In the genomic region with DNA sequence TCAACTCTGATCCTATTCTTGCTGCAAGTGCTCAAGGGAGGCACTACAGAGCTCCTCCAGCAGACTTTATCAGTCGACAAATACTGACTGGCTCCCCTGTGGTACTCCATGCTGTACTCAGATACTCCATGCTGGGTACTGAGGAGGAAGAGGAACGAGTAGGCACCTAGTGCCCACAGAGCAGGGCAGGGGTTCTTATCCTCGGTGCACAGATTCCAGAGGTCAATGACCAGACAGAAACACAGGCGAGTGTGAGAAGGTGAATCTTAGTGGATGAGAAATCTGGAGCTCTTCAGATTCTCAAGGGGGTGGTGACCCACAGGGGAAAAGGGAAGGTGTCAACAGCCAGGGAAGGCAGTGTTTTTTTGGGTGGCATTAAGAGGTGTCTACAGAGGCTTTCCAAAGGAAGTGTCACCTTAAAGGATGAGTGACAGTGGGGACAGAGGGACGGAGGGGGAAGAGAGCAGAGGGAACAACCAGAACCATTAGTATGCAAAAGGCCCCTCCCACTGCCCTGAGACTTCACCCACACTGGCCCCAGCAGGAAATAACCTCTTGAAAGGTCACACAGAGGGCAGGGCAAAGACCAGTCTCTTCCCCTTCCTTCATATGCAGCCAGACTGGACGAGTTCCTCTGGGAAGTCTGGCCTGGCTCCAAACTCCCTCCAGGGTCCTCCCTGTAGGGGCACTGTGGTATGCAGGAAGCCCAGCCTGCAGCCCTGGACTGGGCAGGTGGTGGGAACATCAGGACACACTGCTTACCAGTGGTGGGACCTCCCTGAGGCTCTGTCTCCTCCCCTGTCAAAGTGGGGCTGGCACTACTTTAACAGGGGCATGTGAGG, we compare ENCODE assay signal across 7 cellular contexts. TPM values are rescaled to one million over a fixed set of nuclear protein-coding genes. Genes with fewer than 3 reads are reported as not detected.
DNase-seq lines count a peak whose midpoint lies in the region; ATAC-seq, FAIRE-seq and TF ChIP-seq lines count a peak whose summit lies in the region.

No MANE protein-coding gene starts in this region.

- H3K9me3 ChIP-seq in K562 (replicated peaks; ENCODE audit: control insufficient read depth, insufficient read depth, low read depth, low read length), result no peaks in the 10 kb centered on the region
- no peaks in the 10 kb centered on the region for H3K9me3 ChIP-seq in naive thymus-derived CD4-positive, alpha-beta T cell (ENCODE audit: control insufficient read depth in 2 of 3, low read length in 3 of 3)

- peak; percentile 41; the same call in 1 of the 2 replicates for TF ChIP-seq EP300 in K562 (IDR thresholded peaks at IDR 0.05; ENCODE audit: low read length)

- H3K36me3 Mint-ChIP-seq in naive thymus-derived CD4-positive, alpha-beta T cell, result peaks cover 0 to 20% (median 0%) of the 10 kb centered on the region in 5 donors

- H3K27me3 ChIP-seq in HL-60 (ENCODE audit: insufficient read depth, poor library complexity, severe bottlenecking) (no peaks in the 10 kb centered on the region), K562 (ENCODE audit: control insufficient read depth in 2 of 2, insufficient read depth in 2 of 2, low read length in 2 of 2) (no peaks in the 10 kb centered on the region)
- no peaks in the 10 kb centered on the region for H3K27me3 ChIP-seq in naive thymus-derived CD4-positive, alpha-beta T cell (ENCODE audit: control insufficient read depth in 2 of 2, insufficient read depth in 2 of 2, low read length in 2 of 2)

- peaks cover 97% of the 10 kb centered on the region for H3K79me2 ChIP-seq in K562 (ENCODE audit: control insufficient read depth, insufficient read depth, low read length)

- no peaks in the 10 kb centered on the region for H3K27me3 Mint-ChIP-seq in naive thymus-derived CD4-positive, alpha-beta T cell

- peak overlapping the region; percentile 75 for H3K4me2 ChIP-seq in K562 (ENCODE audit: insufficient read depth, low read length)

- peak; percentile 75 for FAIRE-seq in K562 (lab: Jason Lieb, UNC)

- H3K27ac ChIP-seq in HL-60 (replicated peaks) (peak overlapping the region; percentile 50), K562 (ENCODE audit: extremely low read depth, low read depth, low read length) (peak overlapping the region; percentile 61)
- peak overlapping the region; percentile 39 for H3K27ac ChIP-seq in naive thymus-derived CD4-positive, alpha-beta T cell (ENCODE audit: low read depth, low read length)

- peak; percentile 34 for DNase-seq in GM19238 (ENCODE audit: insufficient read length, low spot score)
- DNase-seq in HL-60 (ENCODE audit: low read depth in 1 of 2, low spot score in 1 of 2), result peak; percentile 62 to 64
- DNase-seq in K562 (ENCODE audit: extremely low read depth in 1 of 4, low spot score in 3 of 4), result peak in 3 of 4 experiments; percentile 43 to 82 (median 55)
- DNase-seq in naive thymus-derived CD4-positive, alpha-beta T cell, result no peak
- DNase-seq in stimulated activated CD8-positive, alpha-beta memory T cell treated with anti-CD3 and anti-CD28 coated beads, Interleukin-4, amount 100 ng/mL, for 48 hours, result no peak
- no peak for DNase-seq in NCI-H748 treated with DMSO at 0.1 percent for 48 hours (lab: John Stamatoyannopoulos, UW)

- peak overlapping the region in 9 of 10 donors; percentile 10 to 82 (median 72) for H3K4me3 Mint-ChIP-seq in naive thymus-derived CD4-positive, alpha-beta T cell

- WGBS in K562 (ENCODE audit: insufficient coverage, low coverage, missing lambda C conversion rate), result 9% methylated on average over 6 of the region's 6 CpGs

- peaks cover 84 to 97% (median 91%) of the 10 kb centered on the region in 7 donors for H3K4me1 Mint-ChIP-seq in naive thymus-derived CD4-positive, alpha-beta T cell

- H3K4me3 ChIP-seq in HL-60 (replicated peaks; ENCODE audit: insufficient read depth, low read length), result no peak overlapping the region
- no peak overlapping the region for H3K4me3 ChIP-seq in K562
- no peak overlapping the region for H3K4me3 ChIP-seq in naive thymus-derived CD4-positive, alpha-beta T cell (ENCODE audit: low read length)

- TF ChIP-seq CTCF in HL-60 (IDR thresholded peaks at IDR 0.05; ENCODE audit: insufficient read depth, low read length) (no peak), K562 (IDR thresholded peaks at IDR 0.05 in 2 of 3, conservative IDR thresholded peaks at IDR 0.05 in 1 of 3; ENCODE audit: insufficient read depth in 2 of 3, low read depth in 1 of 3, low read length in 3 of 3) (peak in 1 of 3 experiments; percentile 24; a peak in 1 of 6 replicates)

- H3K9me1 ChIP-seq in K562 (ENCODE audit: control insufficient read depth, insufficient read depth, low read length), result peaks cover 34% of the 10 kb centered on the region

- in situ Hi-C loops in K562 (cut with MboI), result no loop called here

- peak overlapping the region; percentile 19 to 92 (median 77) for H3K27ac Mint-ChIP-seq in naive thymus-derived CD4-positive, alpha-beta T cell

- H3K36me3 ChIP-seq in K562 (ENCODE audit: control insufficient read depth, insufficient read depth, low read length), result peaks cover 53% of the 10 kb centered on the region
- peaks cover 0 to 13% (median 0%) of the 10 kb centered on the region in 3 experiments for H3K36me3 ChIP-seq in naive thymus-derived CD4-positive, alpha-beta T cell (ENCODE audit: control insufficient read depth in 2 of 3, insufficient read depth in 3 of 3, low read length in 3 of 3)

- intact Hi-C loops in K562 (cut with micrococcal nuclease), result loop anchor here (1.0 to 2.0 kb wide), 2 partner anchors 30 to 38 kb away; a partner anchor contains a TSS
- intact Hi-C loops in naive thymus-derived CD4-positive, alpha-beta T cell (cut with micrococcal nuclease), result loop anchor here (1.0 to 2.0 kb wide), 2 partner anchors 30 to 49 kb away; a partner anchor contains a TSS

- H3K9me3 Mint-ChIP-seq in naive thymus-derived CD4-positive, alpha-beta T cell, result no peaks in the 10 kb centered on the region

- H4K20me1 ChIP-seq in K562 (replicated peaks; ENCODE audit: control insufficient read depth, insufficient read depth, low read length), result peaks cover 78% of the 10 kb centered on the region

- TF ChIP-seq POLR2A in K562 (conservative IDR thresholded peaks at IDR 0.05), result no peak

- peak in 1 of 2 experiments; percentile 15; a peak in 2 of 4 replicates for TF ChIP-seq RAD21 in K562 (CRISPR knock-in tag; conservative IDR thresholded peaks at IDR 0.05 in 1 of 2, IDR thresholded peaks at IDR 0.05 in 1 of 2)

- POLR2A ChIA-PET in K562 (lab: Yijun Ruan, JAX), result interaction anchor here (1.0 to 4.0 kb wide), 4 partner anchors 9 to 24 kb away, joined by 3 to 14 read pairs (median 6); no protein-coding TSS in a partner anchor
- POLR2A ChIA-PET in naive thymus-derived CD4-positive, alpha-beta T cell (lab: Charles Lee), result no interaction called here

- H3K9ac ChIP-seq in K562 (ENCODE audit: insufficient read depth in 1 of 2, low read depth in 2 of 2, low read length in 2 of 2), result peak overlapping the region; percentile 21 to 89; a peak in 3 of 4 replicates

- H3K4me1 ChIP-seq in K562 (replicated peaks in 1 of 2; ENCODE audit: control insufficient read depth in 2 of 2, insufficient read depth in 2 of 2, low read length in 2 of 2), result peaks cover 58 to 84% of the 10 kb centered on the region in 2 experiments
- peaks cover 60 to 84% of the 10 kb centered on the region in 2 donors for H3K4me1 ChIP-seq in naive thymus-derived CD4-positive, alpha-beta T cell (ENCODE audit: control insufficient read depth in 2 of 2, insufficient read depth in 2 of 2, low read length in 2 of 2)

- no TSS peak for BruUV-seq in K562 (replicated peaks; lab: Mats Ljungman, UMichigan)

- H2AFZ ChIP-seq in K562 (ENCODE audit: low read depth, low read length), result no peak overlapping the region

- peak; percentile 63 for ATAC-seq in K562
- ATAC-seq in naive thymus-derived CD4-positive, alpha-beta T cell, result peak; percentile 43
- ATAC-seq in GM21515 (IDR thresholded peaks at IDR 0.05; ENCODE audit: unreplicated experiment), result no peak

- CTCF ChIA-PET in K562 (lab: Yijun Ruan, JAX; ENCODE audit: low intra/inter-chr PET ratio), result no interaction called here
- CTCF ChIA-PET in naive thymus-derived CD4-positive, alpha-beta T cell (lab: Charles Lee), result no interaction called here

RNA-seq across cellular contexts. Expression of a gene that starts 27.5 kb away (rescaled TPM):
- 140 and 232 TPM in 2 replicates for total RNA-seq in K562 (2011; cell fraction: chromatin; rRNA removed; ENCODE audit: low replicate concordance)
- 143 and 148 TPM in 2 replicates for total RNA-seq in K562 (2011; cell fraction: nucleolus; rRNA removed)
- 188 and 262 TPM in 2 replicates for total RNA-seq in K562 (2011; cell fraction: nucleoplasm; rRNA removed)
- total RNA-seq in K562 (2014; rRNA removed), result 99.0 and 101 TPM in 2 replicates
- 44.4 and 63.0 TPM in 2 replicates for total RNA-seq in K562 (2014; rRNA removed; fragmentation: Illumina TruSeq; extraction: Trizol)
- total RNA-seq in K562 (2015; rRNA removed; fragmentation: Illumina TruSeq; extraction: Trizol), result 104 and 115 TPM in 2 replicates
- total RNA-seq in K562 (2021), result 75.2 and 86.9 TPM in 2 replicates
- 47.8 and 54.0 TPM in 2 replicates for polyA plus RNA-seq in K562 (2011; rRNA removed)
- 53.0 and 53.5 TPM in 2 replicates for polyA plus RNA-seq in K562 (2011; cell fraction: cytosol; rRNA removed)
- polyA plus RNA-seq in K562 (2011; cell fraction: nucleus; rRNA removed), result 82.0 and 85.3 TPM in 2 replicates
- 77.1 and 114 TPM in 2 replicates for polyA plus RNA-seq in K562 (2012)
- polyA plus RNA-seq in K562 (2014; fragmentation: Illumina TruSeq; extraction: Trizol), result 105 and 127 TPM in 2 replicates
- 10 to 100 TPM in 1 of 2 experiments, 1 to 10 TPM in 1; 8.9 to 20.9 TPM for polyA plus RNA-seq in K562 (2014; fragmentation: Nextera tagmentation; extraction: Ambion mirVana)
- 100 and 201 TPM in 2 replicates for polyA plus RNA-seq in K562 (2014; rRNA removed)
- polyA minus RNA-seq in K562 (2011; rRNA and poly(A)+ RNA removed), result 50.3 and 53.4 TPM in 2 replicates
- 17.4 and 21.1 TPM in 2 replicates for polyA minus RNA-seq in K562 (2011; cell fraction: cytosol; rRNA and poly(A)+ RNA removed)
- 81.3 and 87.3 TPM in 2 replicates for polyA minus RNA-seq in K562 (2011; cell fraction: nucleus; rRNA and poly(A)+ RNA removed)
- total RNA-seq in naive thymus-derived CD4-positive, alpha-beta T cell, result 10 to 100 TPM; 51.6 to 61.5 (median 56.9) TPM
- polyA plus RNA-seq in naive thymus-derived CD4-positive, alpha-beta T cell, result 100 to 1,000 TPM in 1 of 2 donors, 10 to 100 TPM in 1; 88.2 to 115 TPM

RNA-seq across cellular contexts. Expression of a gene that starts 30.4 kb away (rescaled TPM):
- 322 and 1,090 TPM in 2 replicates for total RNA-seq in K562 (2011; cell fraction: chromatin; rRNA removed; ENCODE audit: low replicate concordance)
- total RNA-seq in K562 (2011; cell fraction: nucleolus; rRNA removed), result 555 and 597 TPM in 2 replicates
- 365 and 370 TPM in 2 replicates for total RNA-seq in K562 (2011; cell fraction: nucleoplasm; rRNA removed)
- total RNA-seq in K562 (2014; rRNA removed), result 41.3 and 45.2 TPM in 2 replicates
- 12.3 and 16.0 TPM in 2 replicates for total RNA-seq in K562 (2014; rRNA removed; fragmentation: Illumina TruSeq; extraction: Trizol)
- 23.7 and 23.9 TPM in 2 replicates for total RNA-seq in K562 (2015; rRNA removed; fragmentation: Illumina TruSeq; extraction: Trizol)
- total RNA-seq in K562 (2021), result 89.3 and 114 TPM in 2 replicates
- 29.6 and 50.4 TPM in 2 replicates for polyA plus RNA-seq in K562 (2011; rRNA removed)
- 25.6 and 45.5 TPM in 2 replicates for polyA plus RNA-seq in K562 (2011; cell fraction: cytosol; rRNA removed)
- polyA plus RNA-seq in K562 (2011; cell fraction: nucleus; rRNA removed), result 557 and 843 TPM in 2 replicates
- 66.4 and 174 TPM in 2 replicates for polyA plus RNA-seq in K562 (2012)
- 46.4 and 62.1 TPM in 2 replicates for polyA plus RNA-seq in K562 (2014; fragmentation: Illumina TruSeq; extraction: Trizol)
- under 1 TPM; 0.06 to 0.24 TPM for polyA plus RNA-seq in K562 (2014; fragmentation: Nextera tagmentation; extraction: Ambion mirVana)
- polyA plus RNA-seq in K562 (2014; rRNA removed), result 67.5 and 85.5 TPM in 2 replicates
- polyA minus RNA-seq in K562 (2011; rRNA and poly(A)+ RNA removed), result 8.6 and 16.8 TPM in 2 replicates
- polyA minus RNA-seq in K562 (2011; cell fraction: cytosol; rRNA and poly(A)+ RNA removed), result 23.5 and 26.4 TPM in 2 replicates
- polyA minus RNA-seq in K562 (2011; cell fraction: nucleus; rRNA and poly(A)+ RNA removed), result 104 and 118 TPM in 2 replicates
- total RNA-seq in naive thymus-derived CD4-positive, alpha-beta T cell, result 100 to 1,000 TPM in 2 of 5 experiments, 10 to 100 TPM in 3; 48.8 to 289 (median 94.0) TPM
- 1 to 10 TPM; 1.7 to 4.9 TPM for polyA plus RNA-seq in naive thymus-derived CD4-positive, alpha-beta T cell

Comparison
In these comparisons a context has a peak if more than half of its experiments do, and no peak if none do; other contexts are left out.
1. DNase-seq: peak in GM19238 (single experiment), HL-60 (2 of 2) and K562 (3 of 4); none in naive thymus-derived CD4-positive, alpha-beta T cell (0 of 9), stimulated activated CD8-positive, alpha-beta memory T cell treated with anti-CD3 and anti-CD28 coated beads, Interleukin-4, amount 100 ng/mL, for 48 hours (single experiment) and NCI-H748 treated with DMSO at 0.1 percent for 48 hours (single experiment).
2. Peak in every context shown above with its lines, with median percentiles within 50 percentile points of each other: H3K27ac ChIP-seq.